ENCODE assay signal across 8 cellular contexts in genomic region chr15:40593588-40594428, GRCh38. TPM values are rescaled to one million over a fixed set of nuclear protein-coding genes. Genes with fewer than 3 reads are reported as not detected.
DNase-seq lines count a peak whose midpoint lies in the region; ATAC-seq and TF ChIP-seq lines count a peak whose summit lies in the region.

Gene KNL1, plus strand, starts transcription at chr15:40594249. Its CDS starts 8,683 bp downstream, at chr15:40602932.

- H3K27ac ChIP-seq in ovary: peak within 1 kb of the TSS; percentile 81 to 89
- H3K27ac ChIP-seq in thyroid gland: peak within 1 kb of the TSS; percentile 94 to 95 (median 94)

- intact Hi-C loops in Right ventricle myocardium superior (cut with DNase I) (loop anchor here (10.0 kb wide), 1 partner anchor 79 kb away; no protein-coding TSS in a partner anchor), ovary (cut with DNase I) (loop anchor here in 1 of 4 donors (10.0 kb wide), 1 partner anchor 301 kb away; the partner anchor contains the start of gene VPS18), thyroid gland (cut with DNase I) (loop anchor here (10.0 kb wide), 1 partner anchor 301 kb away; the partner anchor contains the start of gene VPS18)

- 2 to 3% (median 3%) methylated on average over 41 of the region's 41 CpGs for WGBS in ovary, 3 donors
- 3 to 4% methylated on average over 35 to 38 of the region's 41 CpGs for WGBS in thyroid gland, 2 donors

- DNase-seq in GM12865 (ENCODE audit: low read depth) (peak; percentile 96), NCI-H1436 (lab: John Stamatoyannopoulos, UW) (peak; percentile 88), SW480 (ENCODE audit: low spot score) (peak; percentile 84), Right ventricle myocardium superior (peak; percentile 91), ovary (peak; percentile 89 to 95 (median 90)), thyroid gland (peak; percentile 89 to 91)
- DNase-seq in activated naive CD8-positive, alpha-beta T cell treated with anti-CD3 and anti-CD28 coated beads, Interleukin-2, amount 50 U/mL, for 16 hours (ENCODE audit: low read depth, low spot score): peak; percentile 71

- no peaks in the 10 kb centered on the region for H3K9me3 ChIP-seq in ovary
- no peaks in the 10 kb centered on the region for H3K9me3 ChIP-seq in thyroid gland

- TF ChIP-seq EP300 in ovary (IDR thresholded peaks at IDR 0.05): no peak

- H3K36me3 ChIP-seq in ovary (no peaks in the 10 kb centered on the region), thyroid gland (no peaks in the 10 kb centered on the region)

- H3K27me3 ChIP-seq in ovary (no peaks in the 10 kb centered on the region), thyroid gland (no peaks in the 10 kb centered on the region)

- TF ChIP-seq POLR2A in ovary (IDR thresholded peaks at IDR 0.05) (no peak), thyroid gland (IDR thresholded peaks at IDR 0.05) (no peak)

- TF ChIP-seq CTCF in GM12865 (IDR thresholded peaks at IDR 0.05; ENCODE audit: insufficient read depth, low read depth, low read length, missing control alignments) (no peak), ovary (IDR thresholded peaks at IDR 0.05) (no peak), thyroid gland (IDR thresholded peaks at IDR 0.05) (no peak)

- peak; percentile 78 for ATAC-seq in HG02798 (IDR thresholded peaks at IDR 0.05; ENCODE audit: poor library complexity, unreplicated experiment)
- peak; percentile 97 for ATAC-seq in Right ventricle myocardium superior (ENCODE audit: poor library complexity)

- H3K4me1 ChIP-seq in ovary (ENCODE audit: insufficient read depth) (no peaks in the 10 kb centered on the region), thyroid gland (peaks cover 7 to 8% of the 10 kb centered on the region in 2 donors)

- peak within 1 kb of the TSS; percentile 92 for H3K4me3 ChIP-seq in GM12865 (ENCODE audit: low read depth, low read length)
- H3K4me3 ChIP-seq in ovary: peak within 1 kb of the TSS; percentile 67
- peak within 1 kb of the TSS; percentile 27 to 44 (median 30) for H3K4me3 ChIP-seq in thyroid gland (replicated peaks in 1 of 3)

RNA-seq across cellular contexts. Expression of gene KNL1, which starts in this region (rescaled TPM):
- total RNA-seq in Right ventricle myocardium superior: 0.51 TPM
- total RNA-seq in ovary: 1 to 10 TPM in 2 of 7 donors, under 1 TPM in 5; 0.13 to 1.4 (median 0.48) TPM
- polyA plus RNA-seq in ovary: under 1 TPM; 0.15 to 0.77 TPM
- total RNA-seq in thyroid gland: 1 to 10 TPM in 2 of 4 donors, under 1 TPM in 2; 0.78 to 3.8 (median 0.93) TPM

Comparison
In these comparisons a context has a peak if more than half of its experiments do, and no peak if none do; other contexts are left out.
1. Peak in every context shown above with its lines: DNase-seq, ATAC-seq, H3K4me3 ChIP-seq and H3K27ac ChIP-seq.
2. Peak in DNase-seq and ATAC-seq in Right ventricle myocardium superior; RNA of the gene not detected or under 1 TPM.
3. H3K4me3 ChIP-seq: peak in every context shown above with its lines; median percentile 92 in GM12865; 67 in ovary; 30 in thyroid gland.